11 cellular contexts compared by ENCODE assay signal in the genomic region with DNA sequence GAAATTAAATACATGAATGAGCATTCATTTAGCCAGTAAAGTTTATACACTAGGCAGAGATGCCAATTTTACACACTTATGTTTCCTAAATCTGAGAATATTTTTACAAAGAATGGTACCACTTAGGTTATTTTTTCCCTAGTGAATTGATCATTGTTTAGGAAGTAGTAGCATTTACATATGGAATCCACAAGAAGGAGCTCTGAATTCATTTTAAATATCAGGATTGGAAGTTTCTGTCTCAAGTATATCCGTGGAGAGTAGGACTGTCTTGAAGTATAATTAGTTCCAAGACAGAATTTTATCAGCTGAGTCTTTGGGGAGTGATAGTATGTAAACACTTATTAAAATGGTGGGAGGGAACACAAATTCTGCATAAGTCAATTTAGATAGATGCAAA.
A peak's percentile ranks its signal among the peaks of the same experiment; 100 is the strongest.
DNase-seq lines count a peak whose midpoint lies in the region; ATAC-seq and TF ChIP-seq lines count a peak whose summit lies in the region.
"Had no signal": no experiment of that assay in that cellular context is flagged by ENCODE, and none has a peak within 500 bp of the region (broad histone marks: within the 10 kb centered on the region; RNA-seq: fewer than 3 reads in every experiment).

No MANE protein-coding gene starts in this region.

- intact Hi-C loops in left ventricle myocardium inferior (cut with micrococcal nuclease) (no loop called here), Right ventricle myocardium inferior (cut with DNase I) (no loop called here), upper lobe of right lung (cut with DNase I) (no loop called here)

- peak; percentile 49 for TF ChIP-seq CTCF in left ventricle myocardium inferior (IDR thresholded peaks at IDR 0.05; ENCODE audit: borderline replicate concordance)
- TF ChIP-seq CTCF in upper lobe of right lung (IDR thresholded peaks at IDR 0.05): peak; percentile 33

- H3K27ac ChIP-seq in left ventricle myocardium inferior (replicated peaks) (no peak overlapping the region), SK-N-MC (peak overlapping the region; percentile 90), upper lobe of right lung (no peak overlapping the region)
- H3K27ac ChIP-seq: thoracic aorta had no signal

- H3K36me3 ChIP-seq in left ventricle myocardium inferior (no peaks in the 10 kb centered on the region), SK-N-MC (ENCODE audit: insufficient read depth, low read length) (no peaks in the 10 kb centered on the region), upper lobe of right lung (no peaks in the 10 kb centered on the region)
- H3K36me3 ChIP-seq: thoracic aorta had no signal

- no peaks in the 10 kb centered on the region for H3K4me1 Mint-ChIP-seq in activated CD4-positive, alpha-beta memory T cell treated with anti-CD3 and anti-CD28 coated beads, Interleukin-2, amount 10 ng/mL, durations not matched to agents 7 days and 5 days

- no peaks in the 10 kb centered on the region for H3K4me1 ChIP-seq in left ventricle myocardium inferior
- no peaks in the 10 kb centered on the region for H3K4me1 ChIP-seq in upper lobe of right lung

- no peak for ATAC-seq in Right ventricle myocardium inferior
- no peak for ATAC-seq in upper lobe of right lung
- ATAC-seq in HG03457 (IDR thresholded peaks at IDR 0.05; ENCODE audit: unreplicated experiment): no peak
- no peak for ATAC-seq in HG02970 (IDR thresholded peaks at IDR 0.05; ENCODE audit: low FRiP score, unreplicated experiment)
- ATAC-seq: activated naive CD4-positive, alpha-beta T cell treated with anti-CD3 and anti-CD28 coated beads, Interleukin-2, amount 50 U/mL, for 72 hours had no signal

- H3K27ac Mint-ChIP-seq in activated CD4-positive, alpha-beta memory T cell treated with anti-CD3 and anti-CD28 coated beads, Interleukin-2, amount 10 ng/mL, durations not matched to agents 7 days and 5 days: no peak overlapping the region
- H3K27ac Mint-ChIP-seq: activated naive CD4-positive, alpha-beta T cell treated with anti-CD3 and anti-CD28 coated beads, Interleukin-2, amount 50 U/mL, for 72 hours had no signal

- H3K27me3 Mint-ChIP-seq in activated CD4-positive, alpha-beta memory T cell treated with anti-CD3 and anti-CD28 coated beads, Interleukin-2, amount 10 ng/mL, durations not matched to agents 7 days and 5 days: no peaks in the 10 kb centered on the region

- CTCF ChIA-PET in activated CD4-positive, alpha-beta memory T cell treated with anti-CD3 and anti-CD28 coated beads, Interleukin-2, amount 10 ng/mL, durations not matched to agents 7 days and 5 days (lab: Charles Lee): no interaction called here

- no peaks in the 10 kb centered on the region for H3K9me3 Mint-ChIP-seq in activated CD4-positive, alpha-beta memory T cell treated with anti-CD3 and anti-CD28 coated beads, Interleukin-2, amount 10 ng/mL, durations not matched to agents 7 days and 5 days
- H3K9me3 Mint-ChIP-seq: activated naive CD4-positive, alpha-beta T cell treated with anti-CD3 and anti-CD28 coated beads, Interleukin-2, amount 50 U/mL, for 72 hours had no signal

- H3K9me3 ChIP-seq in left ventricle myocardium inferior (replicated peaks): peaks cover 10% of the 10 kb centered on the region
- H3K9me3 ChIP-seq in SK-N-MC (ENCODE audit: low read depth, low read length): peaks cover 7% of the 10 kb centered on the region; the same call in 1 of the 2 replicates
- H3K9me3 ChIP-seq in upper lobe of right lung: peaks cover 4% of the 10 kb centered on the region
- H3K9me3 ChIP-seq: thoracic aorta had no signal

- H3K4me3 ChIP-seq in left ventricle myocardium inferior: no peak overlapping the region
- H3K4me3 ChIP-seq in SK-N-MC: peak overlapping the region; percentile 59
- H3K4me3 ChIP-seq in upper lobe of right lung: no peak overlapping the region
- H3K4me3 ChIP-seq: thoracic aorta had no signal

- peak overlapping the region; percentile 58 for H3K9ac ChIP-seq in SK-N-MC (ENCODE audit: insufficient read length)

- H3K36me3 Mint-ChIP-seq in activated CD4-positive, alpha-beta memory T cell treated with anti-CD3 and anti-CD28 coated beads, Interleukin-2, amount 10 ng/mL, durations not matched to agents 7 days and 5 days (ENCODE audit: low read depth): no peaks in the 10 kb centered on the region
- H3K36me3 Mint-ChIP-seq: activated naive CD4-positive, alpha-beta T cell treated with anti-CD3 and anti-CD28 coated beads, Interleukin-2, amount 50 U/mL, for 72 hours had no signal

- H3K4me3 Mint-ChIP-seq in activated CD4-positive, alpha-beta memory T cell treated with anti-CD3 and anti-CD28 coated beads, Interleukin-2, amount 10 ng/mL, durations not matched to agents 7 days and 5 days: no peak overlapping the region

- DNase-seq in left ventricle myocardium inferior (no peak), Right ventricle myocardium inferior (ENCODE audit: missing footprints) (no peak), SK-N-MC (ENCODE audit: low read depth, low spot score) (peak; percentile 95), globus pallidus (ENCODE audit: low spot score) (peak; percentile 47), upper lobe of right lung (no peak)
- DNase-seq in activated CD4-positive, alpha-beta memory T cell treated with anti-CD3 and anti-CD28 coated beads, Interleukin-2, amount 10 ng/mL, durations not matched to agents 7 days and 5 days: no peak
- DNase-seq: NCI-H510A treated with DMSO at 0.1 percent for 48 hours had no signal

- POLR2A ChIA-PET in activated CD4-positive, alpha-beta memory T cell treated with anti-CD3 and anti-CD28 coated beads, Interleukin-2, amount 10 ng/mL, durations not matched to agents 7 days and 5 days (lab: Charles Lee): no interaction called here

- H3K27me3 ChIP-seq in left ventricle myocardium inferior (ENCODE audit: low read depth) (peaks cover 5% of the 10 kb centered on the region), upper lobe of right lung (no peaks in the 10 kb centered on the region)

Comparison
In these comparisons a context has a peak if more than half of its experiments do, and no peak if none do; other contexts are left out.
1. DNase-seq: peak in SK-N-MC (single experiment) and globus pallidus (single experiment); none in left ventricle myocardium inferior (single experiment), Right ventricle myocardium inferior (single experiment), upper lobe of right lung (single experiment) and activated CD4-positive, alpha-beta memory T cell treated with anti-CD3 and anti-CD28 coated beads, Interleukin-2, amount 10 ng/mL, durations not matched to agents 7 days and 5 days (single experiment).